In the genomic region with DNA sequence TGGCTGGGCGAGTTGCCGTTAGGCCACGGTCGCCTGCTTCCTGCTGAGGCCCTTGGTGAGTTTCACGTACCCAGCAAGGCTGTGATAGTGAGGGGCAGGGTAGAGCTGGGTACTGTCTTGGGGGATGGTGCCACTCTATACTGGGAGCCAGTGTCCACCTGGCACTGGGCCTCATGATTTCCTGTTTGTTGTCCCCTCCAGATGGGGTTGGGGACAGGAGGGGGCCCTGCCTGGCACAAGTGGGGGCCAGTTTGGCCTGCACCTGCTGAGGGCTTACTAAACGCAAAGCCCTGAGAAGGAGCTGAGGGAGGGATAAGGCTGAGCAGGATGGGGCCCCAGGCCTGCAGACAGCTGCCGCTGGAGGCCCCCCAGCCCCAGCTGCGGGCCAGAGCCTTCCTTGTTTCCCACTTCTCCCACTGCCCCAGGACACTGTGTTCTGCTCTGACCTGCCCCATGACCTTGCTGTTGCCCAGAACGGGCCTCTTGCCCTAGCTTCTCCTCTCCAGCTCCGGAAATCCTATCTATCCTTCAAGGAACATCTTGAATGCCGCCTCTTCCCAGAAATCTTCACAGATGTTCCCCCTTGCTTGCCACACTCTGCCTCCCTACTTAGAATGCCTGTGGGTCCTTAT, we compare ENCODE assay signal across 10 cellular contexts. TPM values are rescaled to one million over a fixed set of nuclear protein-coding genes. Genes with fewer than 3 reads are reported as not detected.
DNase-seq lines count a peak whose midpoint lies in the region; ATAC-seq, FAIRE-seq and TF ChIP-seq lines count a peak whose summit lies in the region.
"Had no signal": no experiment of that assay in that cellular context is flagged by ENCODE, and none has a peak within 500 bp of the region (broad histone marks: within the 10 kb centered on the region; RNA-seq: fewer than 3 reads in every experiment).

No MANE protein-coding gene starts in this region.

- H3K36me3 Mint-ChIP-seq in activated CD4-positive, alpha-beta T cell treated with anti-CD3 and anti-CD28 coated beads, Interleukin-2, amount 10 ng/mL, durations not matched to agents 24 days and 14 days (ENCODE audit: low read depth): peaks cover 40% of the 10 kb centered on the region
- peaks cover 9% of the 10 kb centered on the region for H3K36me3 Mint-ChIP-seq in activated CD4-positive, alpha-beta memory T cell treated with anti-CD3 and anti-CD28 coated beads for 36 hours

- 85% methylated on average over 11 of the region's 11 CpGs for WGBS in HepG2 (ENCODE audit: low lambda C conversion rate)
- 68% methylated on average over 10 of the region's 11 CpGs for WGBS in suprapubic skin

- no TSS peak for BruUV-seq in HepG2 (replicated peaks; lab: Mats Ljungman, UMichigan)

- H3K36me3 ChIP-seq in HepG2 (replicated peaks in 1 of 2; ENCODE audit: control insufficient read depth in 1 of 2, insufficient read depth in 2 of 2, low read length in 2 of 2): peaks cover 0 to 1% of the 10 kb centered on the region in 2 experiments; a peak in 1 of 5 replicates
- H3K36me3 ChIP-seq in suprapubic skin: no peaks in the 10 kb centered on the region

- intact Hi-C loops in activated CD4-positive, alpha-beta T cell treated with anti-CD3 and anti-CD28 coated beads, Interleukin-2, amount 10 ng/mL, durations not matched to agents 24 days and 14 days (cut with micrococcal nuclease): no loop called here
- intact Hi-C loops in activated CD4-positive, alpha-beta memory T cell treated with anti-CD3 and anti-CD28 coated beads for 36 hours (cut with micrococcal nuclease): no loop called here
- intact Hi-C loops in HepG2 (cut with micrococcal nuclease; ENCODE audit: unreplicated experiment): no loop called here

- H2AFZ ChIP-seq in HepG2 (ENCODE audit: low read length): no peak overlapping the region

- H3K4me3 ChIP-seq in HepG2 (replicated peaks in 1 of 3; ENCODE audit: insufficient read depth in 1 of 3, low read depth in 2 of 3, low read length in 3 of 3) (no peak overlapping the region), suprapubic skin (no peak overlapping the region)

- H3K4me3 Mint-ChIP-seq in activated CD4-positive, alpha-beta T cell treated with anti-CD3 and anti-CD28 coated beads, Interleukin-2, amount 10 ng/mL, durations not matched to agents 24 days and 14 days: peak overlapping the region; percentile 11
- no peak overlapping the region for H3K4me3 Mint-ChIP-seq in activated CD4-positive, alpha-beta memory T cell treated with anti-CD3 and anti-CD28 coated beads for 36 hours

- no peaks in the 10 kb centered on the region for H3K27me3 ChIP-seq in HepG2 (ENCODE audit: control insufficient read depth in 1 of 2, insufficient read depth in 2 of 2, low read length in 2 of 2)
- no peaks in the 10 kb centered on the region for H3K27me3 ChIP-seq in suprapubic skin

- H3K4me1 ChIP-seq in HepG2 (ENCODE audit: insufficient read depth, low read length) (peaks cover 49% of the 10 kb centered on the region), suprapubic skin (peaks cover 95% of the 10 kb centered on the region)

- H3K9me3 Mint-ChIP-seq in activated CD4-positive, alpha-beta T cell treated with anti-CD3 and anti-CD28 coated beads, Interleukin-2, amount 10 ng/mL, durations not matched to agents 24 days and 14 days: no peaks in the 10 kb centered on the region
- no peaks in the 10 kb centered on the region for H3K9me3 Mint-ChIP-seq in activated CD4-positive, alpha-beta memory T cell treated with anti-CD3 and anti-CD28 coated beads for 36 hours

- peaks cover 16% of the 10 kb centered on the region for H4K20me1 ChIP-seq in HepG2 (ENCODE audit: insufficient read depth, low read length)

- peak overlapping the region; percentile 7 for H3K27ac Mint-ChIP-seq in activated CD4-positive, alpha-beta T cell treated with anti-CD3 and anti-CD28 coated beads, Interleukin-2, amount 10 ng/mL, durations not matched to agents 24 days and 14 days
- peak overlapping the region; percentile 47 for H3K27ac Mint-ChIP-seq in activated CD4-positive, alpha-beta memory T cell treated with anti-CD3 and anti-CD28 coated beads for 36 hours

- peaks cover 58% of the 10 kb centered on the region for H3K4me1 Mint-ChIP-seq in activated CD4-positive, alpha-beta T cell treated with anti-CD3 and anti-CD28 coated beads, Interleukin-2, amount 10 ng/mL, durations not matched to agents 24 days and 14 days
- H3K4me1 Mint-ChIP-seq in activated CD4-positive, alpha-beta memory T cell treated with anti-CD3 and anti-CD28 coated beads for 36 hours (ENCODE audit: low read depth): peaks cover 66% of the 10 kb centered on the region

- ATAC-seq in HepG2: no peak
- ATAC-seq in HG03108 (IDR thresholded peaks at IDR 0.05; ENCODE audit: unreplicated experiment): no peak
- ATAC-seq in GM19351 (IDR thresholded peaks at IDR 0.05; ENCODE audit: unreplicated experiment): no peak

- DNase-seq in activated CD4-positive, alpha-beta T cell treated with anti-CD3 and anti-CD28 coated beads, Interleukin-2, amount 10 ng/mL, durations not matched to agents 24 days and 14 days: no peak
- DNase-seq in activated CD4-positive, alpha-beta T cell treated with anti-CD3 and anti-CD28 coated beads for 48 hours: no peak
- DNase-seq in activated CD4-positive, alpha-beta memory T cell treated with anti-CD3 and anti-CD28 coated beads for 36 hours: no peak
- DNase-seq in HepG2 (ENCODE audit: low spot score): no peak
- no peak for DNase-seq in suprapubic skin (ENCODE audit: low spot score in 2 of 2)
- no peak for DNase-seq in NCI-H187 treated with DMSO at 0.1 percent for 48 hours (lab: John Stamatoyannopoulos, UW)
- DNase-seq: NCI-H526 had no signal

- H3K9ac ChIP-seq in HepG2 (ENCODE audit: insufficient read depth, low read depth, low read length): no peak overlapping the region

- POLR2A ChIA-PET in activated CD4-positive, alpha-beta memory T cell treated with anti-CD3 and anti-CD28 coated beads for 36 hours (lab: Charles Lee): no interaction called here
- POLR2A ChIA-PET in HepG2 (lab: Yijun Ruan, JAX): no interaction called here

- H3K27me3 Mint-ChIP-seq in activated CD4-positive, alpha-beta T cell treated with anti-CD3 and anti-CD28 coated beads, Interleukin-2, amount 10 ng/mL, durations not matched to agents 24 days and 14 days: no peaks in the 10 kb centered on the region
- H3K27me3 Mint-ChIP-seq in activated CD4-positive, alpha-beta memory T cell treated with anti-CD3 and anti-CD28 coated beads for 36 hours: no peaks in the 10 kb centered on the region

- CTCF ChIA-PET in activated CD4-positive, alpha-beta memory T cell treated with anti-CD3 and anti-CD28 coated beads for 36 hours (lab: Charles Lee): interaction anchor here (0.6 to 1.2 kb wide), 2 partner anchors 16 to 264 kb away, joined by 3 to 4 read pairs; no protein-coding TSS in a partner anchor
- CTCF ChIA-PET in HepG2 (lab: Yijun Ruan, JAX; ENCODE audit: low intra/inter-chr PET ratio, low total read pairs): no interaction called here

- in situ Hi-C loops in HepG2 (cut with HindIII; ENCODE audit: extremely low pct_ligation_motif_present, low pct_unique_long_range_greater_than_20kb): no loop called here

- TF ChIP-seq CTCF in HepG2 (CRISPR knock-in tag; IDR thresholded peaks at IDR 0.05) (no peak), suprapubic skin (IDR thresholded peaks at IDR 0.05) (no peak)

- H3K27ac ChIP-seq in HepG2 (ENCODE audit: extremely low read length, insufficient read depth, low read length) (no peak overlapping the region), suprapubic skin (peak overlapping the region; percentile 96)

- no peak for FAIRE-seq in HepG2 (lab: Jason Lieb, UNC)

- H3K4me2 ChIP-seq in HepG2 (ENCODE audit: low read depth, low read length): no peak overlapping the region

- TF ChIP-seq EP300 in HepG2 (IDR thresholded peaks at IDR 0.05; ENCODE audit: low read depth in 2 of 2, low read length in 2 of 2) (no peak), HepG2 (CRISPR knock-in tag; IDR thresholded peaks at IDR 0.05; ENCODE audit: borderline replicate concordance) (no peak), suprapubic skin (IDR thresholded peaks at IDR 0.05) (no peak)

- TF ChIP-seq RAD21 in HepG2 (CRISPR knock-in tag; IDR thresholded peaks at IDR 0.05): no peak

- peaks cover 15% of the 10 kb centered on the region for H3K79me2 ChIP-seq in HepG2 (ENCODE audit: insufficient read depth, low read length)

- H3K9me3 ChIP-seq in HepG2 (ENCODE audit: low read length): no peaks in the 10 kb centered on the region
- H3K9me3 ChIP-seq in suprapubic skin: no peaks in the 10 kb centered on the region

- TF ChIP-seq POLR2A in HepG2 (IDR thresholded peaks at IDR 0.05; ENCODE audit: insufficient read depth in 1 of 2, low read depth in 2 of 2, low read length in 2 of 2) (no peak), suprapubic skin (IDR thresholded peaks at IDR 0.05) (no peak)

RNA-seq across cellular contexts. Expression of gene GJD3, which starts 25.4 kb away (rescaled TPM):
- total RNA-seq in activated CD4-positive, alpha-beta T cell treated with anti-CD3 and anti-CD28 coated beads, Interleukin-2, amount 10 ng/mL, durations not matched to agents 24 days and 14 days: 0.23 and 0.38 TPM in 2 replicates
- under 1 TPM in 1 of 2 experiments, not detected in 1; 0.27 TPM for total RNA-seq in activated CD4-positive, alpha-beta memory T cell treated with anti-CD3 and anti-CD28 coated beads for 36 hours
- total RNA-seq in HepG2 (2016; rRNA removed; fragmentation: Illumina TruSeq; extraction: Trizol): not detected in 2 replicates
- not detected in 2 replicates for total RNA-seq in HepG2 (2016; cell fraction: cytosol; rRNA removed; fragmentation: Illumina TruSeq; extraction: Trizol; ENCODE audit: low read depth)
- total RNA-seq in HepG2 (2016; cell fraction: insoluble cytoplasmic fraction; rRNA removed; fragmentation: Illumina TruSeq; extraction: Trizol): not detected in 2 replicates
- not detected in 2 replicates for total RNA-seq in HepG2 (2016; cell fraction: membrane; rRNA removed; fragmentation: Illumina TruSeq; extraction: Trizol)
- total RNA-seq in HepG2 (2016; cell fraction: nucleus; rRNA removed; fragmentation: Illumina TruSeq; extraction: Trizol): not detected in 2 replicates
- not detected in 2 replicates for polyA plus RNA-seq in HepG2 (2011; rRNA removed)
- not detected in 2 replicates for polyA plus RNA-seq in HepG2 (2011; cell fraction: cytosol; rRNA removed)
- not detected in 2 replicates for polyA plus RNA-seq in HepG2 (2011; cell fraction: nucleus; rRNA removed)
- polyA plus RNA-seq in HepG2 (2012): not detected in 2 replicates
- polyA plus RNA-seq in HepG2 (2016; cell fraction: cytosol; fragmentation: Illumina TruSeq; extraction: Trizol; ENCODE audit: low read depth): not detected in 2 replicates
- not detected in 2 replicates for polyA plus RNA-seq in HepG2 (2016; cell fraction: insoluble cytoplasmic fraction; fragmentation: Illumina TruSeq; extraction: Trizol; ENCODE audit: low read depth)
- polyA plus RNA-seq in HepG2 (2016; cell fraction: membrane; fragmentation: Illumina TruSeq; extraction: Trizol; ENCODE audit: low read depth): not detected in 2 replicates
- not detected in 2 replicates for polyA plus RNA-seq in HepG2 (2016; cell fraction: nucleus; fragmentation: Illumina TruSeq; extraction: Trizol; ENCODE audit: insufficient read depth, low read depth)
- not detected in 2 replicates for polyA minus RNA-seq in HepG2 (2011; rRNA and poly(A)+ RNA removed; ENCODE audit: low replicate concordance)
- polyA minus RNA-seq in HepG2 (2011; cell fraction: cytosol; rRNA and poly(A)+ RNA removed): not detected in 2 replicates
- polyA minus RNA-seq in HepG2 (2011; cell fraction: nucleus; rRNA and poly(A)+ RNA removed): not detected in 2 replicates
- 1 to 10 TPM in 1 of 4 donors, not detected in 3; 2.1 TPM for total RNA-seq in suprapubic skin
- polyA plus RNA-seq: neural cell had no signal

RNA-seq across cellular contexts. Expression of gene RARA, which starts 30.2 kb away (rescaled TPM):
- 24.0 and 26.2 TPM in 2 replicates for total RNA-seq in activated CD4-positive, alpha-beta T cell treated with anti-CD3 and anti-CD28 coated beads, Interleukin-2, amount 10 ng/mL, durations not matched to agents 24 days and 14 days
- total RNA-seq in activated CD4-positive, alpha-beta memory T cell treated with anti-CD3 and anti-CD28 coated beads for 36 hours: 10 to 100 TPM; 31.2 TPM
- total RNA-seq in HepG2 (2016; rRNA removed; fragmentation: Illumina TruSeq; extraction: Trizol): 8.6 and 8.9 TPM in 2 replicates
- 3.2 and 3.7 TPM in 2 replicates for total RNA-seq in HepG2 (2016; cell fraction: cytosol; rRNA removed; fragmentation: Illumina TruSeq; extraction: Trizol; ENCODE audit: low read depth)
- 6.7 and 9.5 TPM in 2 replicates for total RNA-seq in HepG2 (2016; cell fraction: insoluble cytoplasmic fraction; rRNA removed; fragmentation: Illumina TruSeq; extraction: Trizol)
- total RNA-seq in HepG2 (2016; cell fraction: membrane; rRNA removed; fragmentation: Illumina TruSeq; extraction: Trizol): 8.2 and 11.1 TPM in 2 replicates
- 6.0 and 7.0 TPM in 2 replicates for total RNA-seq in HepG2 (2016; cell fraction: nucleus; rRNA removed; fragmentation: Illumina TruSeq; extraction: Trizol)
- 6.0 and 6.4 TPM in 2 replicates for polyA plus RNA-seq in HepG2 (2011; rRNA removed)
- 2.2 and 3.8 TPM in 2 replicates for polyA plus RNA-seq in HepG2 (2011; cell fraction: cytosol; rRNA removed)
- 13.2 and 13.3 TPM in 2 replicates for polyA plus RNA-seq in HepG2 (2011; cell fraction: nucleus; rRNA removed)
- polyA plus RNA-seq in HepG2 (2012): 15.4 and 16.1 TPM in 2 replicates
- 3.8 and 5.4 TPM in 2 replicates for polyA plus RNA-seq in HepG2 (2016; cell fraction: cytosol; fragmentation: Illumina TruSeq; extraction: Trizol; ENCODE audit: low read depth)
- polyA plus RNA-seq in HepG2 (2016; cell fraction: insoluble cytoplasmic fraction; fragmentation: Illumina TruSeq; extraction: Trizol; ENCODE audit: low read depth): 12.7 and 17.8 TPM in 2 replicates
- polyA plus RNA-seq in HepG2 (2016; cell fraction: membrane; fragmentation: Illumina TruSeq; extraction: Trizol; ENCODE audit: low read depth): 9.6 and 13.8 TPM in 2 replicates
- 19.0 and 19.4 TPM in 2 replicates for polyA plus RNA-seq in HepG2 (2016; cell fraction: nucleus; fragmentation: Illumina TruSeq; extraction: Trizol; ENCODE audit: insufficient read depth, low read depth)
- polyA minus RNA-seq in HepG2 (2011; rRNA and poly(A)+ RNA removed; ENCODE audit: low replicate concordance): 6.4 and 11.7 TPM in 2 replicates
- polyA minus RNA-seq in HepG2 (2011; cell fraction: cytosol; rRNA and poly(A)+ RNA removed): 6.7 and 8.2 TPM in 2 replicates
- 5.2 and 6.7 TPM in 2 replicates for polyA minus RNA-seq in HepG2 (2011; cell fraction: nucleus; rRNA and poly(A)+ RNA removed)
- 10 to 100 TPM; 19.4 to 32.1 (median 28.3) TPM for total RNA-seq in suprapubic skin

RNA-seq across cellular contexts. Expression of gene CDC6, which starts 51.5 kb away (rescaled TPM):
- 139 and 142 TPM in 2 replicates for total RNA-seq in activated CD4-positive, alpha-beta T cell treated with anti-CD3 and anti-CD28 coated beads, Interleukin-2, amount 10 ng/mL, durations not matched to agents 24 days and 14 days
- 10 to 100 TPM; 95.6 to 95.7 TPM for total RNA-seq in activated CD4-positive, alpha-beta memory T cell treated with anti-CD3 and anti-CD28 coated beads for 36 hours
- total RNA-seq in HepG2 (2016; rRNA removed; fragmentation: Illumina TruSeq; extraction: Trizol): 114 and 154 TPM in 2 replicates
- total RNA-seq in HepG2 (2016; cell fraction: cytosol; rRNA removed; fragmentation: Illumina TruSeq; extraction: Trizol; ENCODE audit: low read depth): 24.3 and 27.3 TPM in 2 replicates
- total RNA-seq in HepG2 (2016; cell fraction: insoluble cytoplasmic fraction; rRNA removed; fragmentation: Illumina TruSeq; extraction: Trizol): 117 and 162 TPM in 2 replicates
- total RNA-seq in HepG2 (2016; cell fraction: membrane; rRNA removed; fragmentation: Illumina TruSeq; extraction: Trizol): 42.3 and 51.8 TPM in 2 replicates
- 89.2 and 89.6 TPM in 2 replicates for total RNA-seq in HepG2 (2016; cell fraction: nucleus; rRNA removed; fragmentation: Illumina TruSeq; extraction: Trizol)
- 10.7 and 17.4 TPM in 2 replicates for polyA plus RNA-seq in HepG2 (2011; rRNA removed)
- 6.9 and 8.8 TPM in 2 replicates for polyA plus RNA-seq in HepG2 (2011; cell fraction: cytosol; rRNA removed)
- polyA plus RNA-seq in HepG2 (2011; cell fraction: nucleus; rRNA removed): 9.6 and 11.4 TPM in 2 replicates
- 8.4 and 23.9 TPM in 2 replicates for polyA plus RNA-seq in HepG2 (2012)
- polyA plus RNA-seq in HepG2 (2016; cell fraction: cytosol; fragmentation: Illumina TruSeq; extraction: Trizol; ENCODE audit: low read depth): 12.0 and 14.2 TPM in 2 replicates
- polyA plus RNA-seq in HepG2 (2016; cell fraction: insoluble cytoplasmic fraction; fragmentation: Illumina TruSeq; extraction: Trizol; ENCODE audit: low read depth): 133 and 135 TPM in 2 replicates
- polyA plus RNA-seq in HepG2 (2016; cell fraction: membrane; fragmentation: Illumina TruSeq; extraction: Trizol; ENCODE audit: low read depth): 15.3 and 18.9 TPM in 2 replicates
- 98.6 and 99.5 TPM in 2 replicates for polyA plus RNA-seq in HepG2 (2016; cell fraction: nucleus; fragmentation: Illumina TruSeq; extraction: Trizol; ENCODE audit: insufficient read depth, low read depth)
- polyA minus RNA-seq in HepG2 (2011; rRNA and poly(A)+ RNA removed; ENCODE audit: low replicate concordance): 8.7 and 50.8 TPM in 2 replicates
- 9.4 and 10.7 TPM in 2 replicates for polyA minus RNA-seq in HepG2 (2011; cell fraction: cytosol; rRNA and poly(A)+ RNA removed)
- 31.5 and 47.0 TPM in 2 replicates for polyA minus RNA-seq in HepG2 (2011; cell fraction: nucleus; rRNA and poly(A)+ RNA removed)
- total RNA-seq in suprapubic skin: 1 to 10 TPM; 2.7 to 5.3 (median 3.3) TPM
